In genomic region chr2:164621761-164622105, GRCh38 we compare ENCODE assay signal across 8 cellular contexts. TPM values are rescaled to one million over a fixed set of nuclear protein-coding genes. Genes with fewer than 3 reads are reported as not detected.
DNase-seq lines count a peak whose midpoint lies in the region; ATAC-seq, FAIRE-seq and TF ChIP-seq lines count a peak whose summit lies in the region.

No MANE protein-coding gene starts in this region.

- ATAC-seq in GM19395 (IDR thresholded peaks at IDR 0.05; ENCODE audit: unreplicated experiment) (no peak), GM21619 (IDR thresholded peaks at IDR 0.05; ENCODE audit: unreplicated experiment) (no peak)

- H3K27ac Mint-ChIP-seq in CD14-positive monocyte, result peak overlapping the region in 1 of 7 donors; percentile 30
- H3K27ac Mint-ChIP-seq in neural progenitor cell, result no peak overlapping the region

- dilution Hi-C loops in endothelial cell of umbilical vein (cut with MboI; ENCODE audit: extremely low pct_ligation_motif_present, low sequenced_read_pairs), result no loop called here

- TF ChIP-seq POLR2A in endothelial cell of umbilical vein (IDR thresholded peaks at IDR 0.05; ENCODE audit: low read depth, low read length), result no peak

- no peak overlapping the region for H3K27ac ChIP-seq in endothelial cell of umbilical vein (ENCODE audit: insufficient read depth, low read depth, low read length)
- no peak overlapping the region for H3K27ac ChIP-seq in neural progenitor cell

- H3K9ac ChIP-seq in endothelial cell of umbilical vein (replicated peaks; ENCODE audit: extremely low read depth, insufficient read depth, low read length) (peak overlapping the region; percentile 58), neural progenitor cell (no peak overlapping the region)

- H4K20me1 ChIP-seq in endothelial cell of umbilical vein (replicated peaks; ENCODE audit: control insufficient read depth, extremely low read depth, insufficient read depth, low read length) (no peaks in the 10 kb centered on the region), neural progenitor cell (ENCODE audit: low read depth) (no peaks in the 10 kb centered on the region)

- POLR2A ChIA-PET in endothelial cell of umbilical vein (lab: Charles Lee), result no interaction called here

- H3K4me2 ChIP-seq in endothelial cell of umbilical vein (ENCODE audit: insufficient read depth, low read length), result peak overlapping the region; percentile 71
- H3K4me2 ChIP-seq in neural progenitor cell, result peak overlapping the region; percentile 96

- BruUV-seq in endothelial cell of umbilical vein (replicated peaks; lab: Mats Ljungman, UMichigan), result no TSS peak

- H3K4me3 Mint-ChIP-seq in CD14-positive monocyte, result peak overlapping the region; percentile 64 to 90
- peak overlapping the region; percentile 94 for H3K4me3 Mint-ChIP-seq in neural progenitor cell

- CTCF ChIA-PET in endothelial cell of umbilical vein (lab: Charles Lee), result interaction anchor here (1.0 to 2.4 kb wide), 5 partner anchors 14 to 220 kb away, joined by 4 to 13 read pairs (median 5); partner anchors contain the start of gene COBLL1

- H3F3A ChIP-seq in neural progenitor cell (ENCODE audit: low read depth), result peaks cover 28% of the 10 kb centered on the region

- H3K4me1 Mint-ChIP-seq in CD14-positive monocyte, result peaks cover 3% of the 10 kb centered on the region
- peaks cover 14% of the 10 kb centered on the region for H3K4me1 Mint-ChIP-seq in neural progenitor cell

- H3K4me1 ChIP-seq in endothelial cell of umbilical vein (ENCODE audit: control insufficient read depth, extremely low read depth, insufficient read depth, low read length), result peaks cover 43% of the 10 kb centered on the region
- peaks cover 33% of the 10 kb centered on the region for H3K4me1 ChIP-seq in neural progenitor cell

- peaks cover 0 to 14% (median 3%) of the 10 kb centered on the region in 7 donors for H3K9me3 Mint-ChIP-seq in CD14-positive monocyte
- no peaks in the 10 kb centered on the region for H3K9me3 Mint-ChIP-seq in neural progenitor cell

- H2AFZ ChIP-seq in endothelial cell of umbilical vein (ENCODE audit: low read depth, low read length) (peak overlapping the region; percentile 96), neural progenitor cell (replicated peaks) (peak overlapping the region; percentile 92)

- no peaks in the 10 kb centered on the region for H3K9me1 ChIP-seq in endothelial cell of umbilical vein (replicated peaks; ENCODE audit: control insufficient read depth, extremely low read depth, insufficient read depth, low read length)

- H3K27me3 Mint-ChIP-seq in CD14-positive monocyte (ENCODE audit: low read depth in 3 of 3), result peaks cover 29 to 57% (median 48%) of the 10 kb centered on the region in 3 donors
- peaks cover 2% of the 10 kb centered on the region for H3K27me3 Mint-ChIP-seq in neural progenitor cell (ENCODE audit: insufficient read depth, low read depth)

- H3K36me3 ChIP-seq in endothelial cell of umbilical vein (ENCODE audit: control insufficient read depth in 2 of 2, extremely low read depth in 1 of 2, insufficient read depth in 2 of 2, low read length in 2 of 2), result no peaks in the 10 kb centered on the region
- no peaks in the 10 kb centered on the region for H3K36me3 ChIP-seq in neural progenitor cell

- H3K4me3 ChIP-seq in endothelial cell of umbilical vein (replicated peaks in 1 of 3; ENCODE audit: insufficient read depth in 1 of 3, low read depth in 1 of 3, low read length in 3 of 3) (peak overlapping the region; percentile 48 to 67 (median 51)), neural progenitor cell (peak overlapping the region; percentile 97)

- H3K9me3 ChIP-seq in endothelial cell of umbilical vein (replicated peaks; ENCODE audit: control insufficient read depth, insufficient read depth, low read length), result no peaks in the 10 kb centered on the region
- no peaks in the 10 kb centered on the region for H3K9me3 ChIP-seq in neural progenitor cell (ENCODE audit: low read depth)

- TF ChIP-seq CTCF in CD14-positive monocyte (IDR thresholded peaks at IDR 0.05) (no peak), endothelial cell of umbilical vein (IDR thresholded peaks at IDR 0.05; ENCODE audit: extremely low read depth in 1 of 2, insufficient read depth in 1 of 2, low read depth in 1 of 2, low read length in 2 of 2) (no peak), neural progenitor cell (IDR thresholded peaks at IDR 0.05) (no peak)

- TF ChIP-seq RAD21 in Ishikawa (IDR thresholded peaks at IDR 0.05; ENCODE audit: low read depth), result no peak

- H3K27me3 ChIP-seq in endothelial cell of umbilical vein (ENCODE audit: control insufficient read depth in 2 of 2, insufficient read depth in 2 of 2, low read length in 2 of 2) (no peaks in the 10 kb centered on the region), neural progenitor cell (no peaks in the 10 kb centered on the region)

- no peak for TF ChIP-seq EP300 in Ishikawa (IDR thresholded peaks at IDR 0.05; ENCODE audit: borderline replicate concordance)

- no peaks in the 10 kb centered on the region for H3K36me3 Mint-ChIP-seq in CD14-positive monocyte
- H3K36me3 Mint-ChIP-seq in neural progenitor cell, result no peaks in the 10 kb centered on the region

- DNase-seq in CD14-positive monocyte (ENCODE audit: low spot score) (no peak), endothelial cell of umbilical vein (ENCODE audit: low read depth, low spot score) (no peak), neural progenitor cell (ENCODE audit: low spot score) (no peak), NOMO-1 (lab: John Stamatoyannopoulos, UW; ENCODE audit: unreplicated experiment in 2 of 2) (no peak), AG08396 (ENCODE audit: low spot score) (no peak)

- intact Hi-C loops in CD14-positive monocyte (cut with micrococcal nuclease), result no loop called here
- intact Hi-C loops in endothelial cell of umbilical vein (cut with micrococcal nuclease), result no loop called here

- no peak for FAIRE-seq in endothelial cell of umbilical vein (lab: Jason Lieb, UNC)

- H3K79me2 ChIP-seq in endothelial cell of umbilical vein (ENCODE audit: control insufficient read depth, insufficient read depth, low read length), result no peaks in the 10 kb centered on the region
- no peaks in the 10 kb centered on the region for H3K79me2 ChIP-seq in neural progenitor cell (ENCODE audit: low read depth)

TF ChIP-seq in Ishikawa, 13 proteins besides CTCF, POLR2A, EP300 and RAD21 (continues in another document):
- peak; percentile 60 for TF ChIP-seq MAX (IDR thresholded peaks at IDR 0.05)

TF ChIP-seq in endothelial cell of umbilical vein, 7 proteins besides CTCF, POLR2A, EP300 and RAD21:
- TF ChIP-seq MYC (IDR thresholded peaks at IDR 0.05; ENCODE audit: low read depth, low read length), result no peak
- no peak for TF ChIP-seq EZH2 (IDR thresholded peaks at IDR 0.05; ENCODE audit: borderline replicate concordance, low read depth, low read length, severe bottlenecking)
- no peak for TF ChIP-seq JUN (IDR thresholded peaks at IDR 0.05; ENCODE audit: borderline replicate concordance, insufficient read depth, insufficient read length, low read depth)
- no peak for TF ChIP-seq POLR2AphosphoS5 (IDR thresholded peaks at IDR 0.05; ENCODE audit: insufficient read depth, low read depth, low read length)
- no peak for TF ChIP-seq GATA2 (IDR thresholded peaks at IDR 0.05; ENCODE audit: insufficient read depth, insufficient read length, low read depth, low read length)
- no peak for TF ChIP-seq MAX (IDR thresholded peaks at IDR 0.05; ENCODE audit: insufficient read depth, insufficient read length)
- TF ChIP-seq FOS (IDR thresholded peaks at IDR 0.05; ENCODE audit: borderline replicate concordance, insufficient read depth, low read length), result no peak

RNA-seq across cellular contexts. Expression of gene GRB14, which starts 0.5 kb away (rescaled TPM):
- polyA plus RNA-seq in CD14-positive monocyte (under 1 TPM; 0.20 to 0.28 TPM), endothelial cell of umbilical vein (3.0 TPM in 2 replicates)
- total RNA-seq in endothelial cell of umbilical vein (2.7 and 10.3 TPM in 2 replicates), neural progenitor cell (ENCODE audit: low replicate concordance) (3.4 and 4.5 TPM in 2 replicates)
- 4.2 and 4.8 TPM in 2 replicates for polyA plus RNA-seq in endothelial cell of umbilical vein (2011; cell fraction: cytosol; rRNA removed)
- 23.6 and 31.0 TPM in 2 replicates for polyA plus RNA-seq in endothelial cell of umbilical vein (2011; cell fraction: nucleus; rRNA removed)
- 42.8 and 83.5 TPM in 2 replicates for polyA plus RNA-seq in endothelial cell of umbilical vein (2012)
- polyA minus RNA-seq in endothelial cell of umbilical vein, result 2.1 and 4.4 TPM in 2 replicates
- not detected for polyA minus RNA-seq in endothelial cell of umbilical vein (2011; cell fraction: cytosol; rRNA and poly(A)+ RNA removed)
- polyA minus RNA-seq in endothelial cell of umbilical vein (2011; cell fraction: nucleus; rRNA and poly(A)+ RNA removed), result 7.6 and 13.3 TPM in 2 replicates
